ENCODE assay signal across 10 cellular contexts in genomic region chr5:6660704-6661103, GRCh38. TPM values are rescaled to one million over a fixed set of nuclear protein-coding genes. Genes with fewer than 3 reads are reported as not detected.
DNase-seq lines count a peak whose midpoint lies in the region; ATAC-seq lines count a peak whose summit lies in the region.
"Had no signal": no experiment of that assay in that cellular context is flagged by ENCODE, and none has a peak within 500 bp of the region (broad histone marks: within the 10 kb centered on the region; RNA-seq: fewer than 3 reads in every experiment).

No MANE protein-coding gene starts in this region.

- H3K4me3 Mint-ChIP-seq in immature natural killer cell: no peak overlapping the region

- H3K4me2 ChIP-seq in BLaER1 treated with 17β-estradiol and CSF1 and Interleukin-3, amounts not matched to agents 10 nM and 100 nM: peak overlapping the region in 9 of 11 experiments; percentile 50 to 78 (median 71); a peak in 16 of 22 replicates

- H3K36me3 Mint-ChIP-seq in immature natural killer cell: peaks cover 22 to 34% (median 33%) of the 10 kb centered on the region in 3 donors

- no peak overlapping the region for H3K4me3 ChIP-seq in BLaER1 treated with 17β-estradiol and CSF1 and Interleukin-3, amounts not matched to agents 10 nM and 100 nM
- H3K4me3 ChIP-seq in HAP-1: no peak overlapping the region

- peak overlapping the region in 3 of 11 experiments; percentile 6 to 48 (median 10); a peak in 2 of 22 replicates for H3K27ac ChIP-seq in BLaER1 treated with 17β-estradiol and CSF1 and Interleukin-3, amounts not matched to agents 10 nM and 100 nM

- peaks cover 19 to 26% (median 22%) of the 10 kb centered on the region in 11 experiments for H3K9me3 ChIP-seq in BLaER1 treated with 17β-estradiol and CSF1 and Interleukin-3, amounts not matched to agents 10 nM and 100 nM (replicated peaks in 1 of 11)
- H3K9me3 ChIP-seq in HAP-1: peaks cover 3% of the 10 kb centered on the region; the same call in 1 of the 2 replicates

- H3K36me3 ChIP-seq in BLaER1 treated with 17β-estradiol and CSF1 and Interleukin-3, amounts not matched to agents 10 nM and 100 nM: peaks cover 22 to 96% (median 32%) of the 10 kb centered on the region in 11 experiments
- peaks cover 13% of the 10 kb centered on the region for H3K36me3 ChIP-seq in HAP-1 (replicated peaks)

- H3K9ac ChIP-seq in BLaER1 treated with 17β-estradiol and CSF1 and Interleukin-3, amounts not matched to agents 10 nM and 100 nM: no peak overlapping the region

- DNase-seq in immature natural killer cell: no peak
- DNase-seq in islet precursor cell: no peak
- DNase-seq in HAP-1 (ENCODE audit: low spot score in 2 of 2): no peak
- DNase-seq in activated naive CD4-positive, alpha-beta T cell treated with Interleukin-2 at 50 U/mL for 16 hours: no peak
- DNase-seq: activated CD4-positive, alpha-beta T cell treated with anti-CD3 and anti-CD28 coated beads for 1 hour; Karpas-422 had no signal

- peaks cover 8 to 21% (median 17%) of the 10 kb centered on the region in 10 experiments; a peak in 19 of 20 replicates for H3K4me1 ChIP-seq in BLaER1 treated with 17β-estradiol and CSF1 and Interleukin-3, amounts not matched to agents 10 nM and 100 nM
- H3K4me1 ChIP-seq in HAP-1: no peaks in the 10 kb centered on the region

- peaks cover 0 to 2% (median 0%) of the 10 kb centered on the region in 3 donors for H3K27me3 Mint-ChIP-seq in immature natural killer cell (ENCODE audit: low read depth in 3 of 3)

- ATAC-seq in GM19035 (IDR thresholded peaks at IDR 0.05; ENCODE audit: unreplicated experiment) (peak; percentile 50), HG02759 (IDR thresholded peaks at IDR 0.05; ENCODE audit: unreplicated experiment) (peak; percentile 52), HG03558 (IDR thresholded peaks at IDR 0.05; ENCODE audit: extremely low read depth, unreplicated experiment) (peak; percentile 12)

- H3K27me3 ChIP-seq in BLaER1 treated with 17β-estradiol and CSF1 and Interleukin-3, amounts not matched to agents 10 nM and 100 nM: no peaks in the 10 kb centered on the region
- no peaks in the 10 kb centered on the region for H3K27me3 ChIP-seq in HAP-1 (ENCODE audit: low read depth)

- peaks cover 0 to 4% (median 0%) of the 10 kb centered on the region in 6 donors for H3K9me3 Mint-ChIP-seq in immature natural killer cell

- H3K27ac Mint-ChIP-seq in immature natural killer cell: peak overlapping the region in 3 of 6 donors; percentile 19 to 51 (median 46)

- in situ Hi-C loops in HAP-1 (cut with MboI; ENCODE audit: low sequenced_read_pairs): no loop called here

- H3K4me1 Mint-ChIP-seq in immature natural killer cell: peaks cover 0 to 7% of the 10 kb centered on the region in 2 donors

- H4K20me1 ChIP-seq in BLaER1 treated with 17β-estradiol and CSF1 and Interleukin-3, amounts not matched to agents 10 nM and 100 nM: no peaks in the 10 kb centered on the region

RNA-seq across cellular contexts. Expression of gene SRD5A1, which starts 27.5 kb away (rescaled TPM):
- 1 to 10 TPM; 4.8 to 9.6 (median 9.3) TPM for polyA plus RNA-seq in immature natural killer cell

RNA-seq across cellular contexts. Expression of gene NSUN2, which starts 27.9 kb away (rescaled TPM):
- polyA plus RNA-seq in immature natural killer cell: 10 to 100 TPM; 21.0 to 53.7 (median 29.1) TPM

RNA-seq across cellular contexts. Expression of gene TENT4A, which starts 52.5 kb away (rescaled TPM):
- polyA plus RNA-seq in immature natural killer cell: 1 to 10 TPM in 1 of 3 donors, under 1 TPM in 2; 0.05 to 1.6 (median 0.84) TPM
